19 cellular contexts compared by ENCODE assay signal in genomic region chr10:14600065-14600464, GRCh38.
A peak's percentile ranks its signal among the peaks of the same experiment; 100 is the strongest.
DNase-seq lines count a peak whose midpoint lies in the region; ATAC-seq and TF ChIP-seq lines count a peak whose summit lies in the region.
"Had no signal": no experiment of that assay in that cellular context is flagged by ENCODE, and none has a peak within 500 bp of the region (broad histone marks: within the 10 kb centered on the region; RNA-seq: fewer than 3 reads in every experiment).

No MANE protein-coding gene starts in this region.

- H3K27me3 ChIP-seq in thyroid gland, result no peaks in the 10 kb centered on the region
- H3K27me3 ChIP-seq: body of pancreas, transverse colon had no signal

- peaks cover 79% of the 10 kb centered on the region for H3K36me3 Mint-ChIP-seq in stimulated activated naive CD8-positive, alpha-beta T cell treated with anti-CD3 and anti-CD28 coated beads, Interleukin-15, Interleukin-2, amounts not matched to agents 100 ng/mL and 50 ng/mL, for 24 hours (ENCODE audit: low read depth)
- H3K36me3 Mint-ChIP-seq in activated CD4-positive, alpha-beta memory T cell treated with anti-CD3 and anti-CD28 coated beads for 36 hours, result peaks cover 71% of the 10 kb centered on the region
- peaks cover 80% of the 10 kb centered on the region for H3K36me3 Mint-ChIP-seq in endothelial cell (ENCODE audit: low read depth, unreplicated experiment)
- H3K36me3 Mint-ChIP-seq in type B pancreatic cell, result peaks cover 48% of the 10 kb centered on the region

- TF ChIP-seq POLR2A in thyroid gland (IDR thresholded peaks at IDR 0.05), result no peak

- DNase-seq in stimulated activated naive CD8-positive, alpha-beta T cell treated with anti-CD3 and anti-CD28 coated beads, Interleukin-15, Interleukin-2, amounts not matched to agents 100 U/mL and 50 U/mL, for 24 hours, result no peak
- DNase-seq in activated CD4-positive, alpha-beta memory T cell treated with anti-CD3 and anti-CD28 coated beads for 36 hours, result no peak
- DNase-seq in endothelial cell (ENCODE audit: low spot score) (no peak), substantia nigra (lab: John Stamatoyannopoulos, UW) (no peak), type B pancreatic cell (ENCODE audit: extremely low spot score, unreplicated experiment) (no peak), thyroid gland (no peak)
- DNase-seq: activated CD8-positive, alpha-beta memory T cell treated with anti-CD3 and anti-CD28 coated beads, Interleukin-2, amount 50 U/mL, for 48 hours; body of pancreas; DND-41; kidney glomerular epithelial cell; mesendoderm; NCI-H1417 treated with DMSO at 0.1 percent for 48 hours; NCI-H524; transverse colon had no signal

- H3K36me3 ChIP-seq in thyroid gland, result no peaks in the 10 kb centered on the region
- H3K36me3 ChIP-seq: transverse colon had no signal

- no peaks in the 10 kb centered on the region for H3K9me3 Mint-ChIP-seq in stimulated activated naive CD8-positive, alpha-beta T cell treated with anti-CD3 and anti-CD28 coated beads, Interleukin-15, Interleukin-2, amounts not matched to agents 100 ng/mL and 50 ng/mL, for 24 hours
- no peaks in the 10 kb centered on the region for H3K9me3 Mint-ChIP-seq in activated CD4-positive, alpha-beta memory T cell treated with anti-CD3 and anti-CD28 coated beads for 36 hours
- H3K9me3 Mint-ChIP-seq in endothelial cell (ENCODE audit: unreplicated experiment) (no peaks in the 10 kb centered on the region), type B pancreatic cell (peaks cover 4% of the 10 kb centered on the region)
- H3K9me3 Mint-ChIP-seq: nephron had no signal

- peak overlapping the region; percentile 32 for H3K27ac ChIP-seq in substantia nigra (ENCODE audit: low read depth, low read length, poor library complexity, severe bottlenecking)
- H3K27ac ChIP-seq in thyroid gland, result no peak overlapping the region
- H3K27ac ChIP-seq: body of pancreas, RWPE1, transverse colon had no signal

- peaks cover 80% of the 10 kb centered on the region for H3K4me1 Mint-ChIP-seq in stimulated activated naive CD8-positive, alpha-beta T cell treated with anti-CD3 and anti-CD28 coated beads, Interleukin-15, Interleukin-2, amounts not matched to agents 100 ng/mL and 50 ng/mL, for 24 hours (ENCODE audit: low read depth)
- peaks cover 69% of the 10 kb centered on the region for H3K4me1 Mint-ChIP-seq in activated CD4-positive, alpha-beta memory T cell treated with anti-CD3 and anti-CD28 coated beads for 36 hours (ENCODE audit: low read depth)
- peaks cover 69% of the 10 kb centered on the region for H3K4me1 Mint-ChIP-seq in endothelial cell (ENCODE audit: unreplicated experiment)
- H3K4me1 Mint-ChIP-seq in type B pancreatic cell (ENCODE audit: unreplicated experiment), result peaks cover 59% of the 10 kb centered on the region

- no peaks in the 10 kb centered on the region for H3K27me3 Mint-ChIP-seq in stimulated activated naive CD8-positive, alpha-beta T cell treated with anti-CD3 and anti-CD28 coated beads, Interleukin-15, Interleukin-2, amounts not matched to agents 100 ng/mL and 50 ng/mL, for 24 hours
- no peaks in the 10 kb centered on the region for H3K27me3 Mint-ChIP-seq in activated CD4-positive, alpha-beta memory T cell treated with anti-CD3 and anti-CD28 coated beads for 36 hours
- H3K27me3 Mint-ChIP-seq in endothelial cell (ENCODE audit: unreplicated experiment) (peaks cover 14% of the 10 kb centered on the region), type B pancreatic cell (peaks cover 5% of the 10 kb centered on the region)

- H3K4me3 ChIP-seq in thyroid gland (replicated peaks in 1 of 3), result no peak overlapping the region
- H3K4me3 ChIP-seq: body of pancreas, transverse colon had no signal

- H3K27ac Mint-ChIP-seq in stimulated activated naive CD8-positive, alpha-beta T cell treated with anti-CD3 and anti-CD28 coated beads, Interleukin-15, Interleukin-2, amounts not matched to agents 100 ng/mL and 50 ng/mL, for 24 hours, result peak overlapping the region; percentile 19
- peak overlapping the region; percentile 51 for H3K27ac Mint-ChIP-seq in activated CD4-positive, alpha-beta memory T cell treated with anti-CD3 and anti-CD28 coated beads for 36 hours
- H3K27ac Mint-ChIP-seq in endothelial cell (ENCODE audit: unreplicated experiment) (no peak overlapping the region), type B pancreatic cell (no peak overlapping the region)
- H3K27ac Mint-ChIP-seq: nephron had no signal

- H3K4me3 Mint-ChIP-seq in stimulated activated naive CD8-positive, alpha-beta T cell treated with anti-CD3 and anti-CD28 coated beads, Interleukin-15, Interleukin-2, amounts not matched to agents 100 ng/mL and 50 ng/mL, for 24 hours, result no peak overlapping the region
- H3K4me3 Mint-ChIP-seq in activated CD4-positive, alpha-beta memory T cell treated with anti-CD3 and anti-CD28 coated beads for 36 hours, result no peak overlapping the region
- H3K4me3 Mint-ChIP-seq in endothelial cell (ENCODE audit: unreplicated experiment) (peak overlapping the region; percentile 74), type B pancreatic cell (no peak overlapping the region)
- H3K4me3 Mint-ChIP-seq: nephron had no signal

- ATAC-seq in stimulated activated naive CD8-positive, alpha-beta T cell treated with anti-CD3 and anti-CD28 coated beads, Interleukin-15, Interleukin-2, amounts not matched to agents 100 U/mL and 50 U/mL, for 24 hours, result no peak
- ATAC-seq in HG03442 (IDR thresholded peaks at IDR 0.05; ENCODE audit: unreplicated experiment), result no peak
- ATAC-seq: body of pancreas, SK-N-SH treated with all-trans-retinoic acid at 6 μM for 48 hours had no signal

- CTCF ChIA-PET in activated CD4-positive, alpha-beta memory T cell treated with anti-CD3 and anti-CD28 coated beads for 36 hours (lab: Charles Lee), result interaction anchor here (0.8 to 1.4 kb wide), 4 partner anchors 8 to 223 kb away, joined by 3 to 4 read pairs (median 4); no protein-coding TSS in a partner anchor

- H3K4me1 ChIP-seq in thyroid gland, result peaks cover 0 to under 1% of the 10 kb centered on the region in 2 donors

- 94 to 98% methylated on average over 8 of the region's 8 CpGs for WGBS in thyroid gland, 2 donors

- intact Hi-C loops in activated CD4-positive, alpha-beta memory T cell treated with anti-CD3 and anti-CD28 coated beads for 36 hours (cut with micrococcal nuclease), result loop anchor here (5.0 kb wide), 1 partner anchor 352 kb away; the partner anchor contains the start of gene DCLRE1C
- intact Hi-C loops in thyroid gland (cut with DNase I), result no loop called here

- H3K9me3 ChIP-seq in thyroid gland, result no peaks in the 10 kb centered on the region
- H3K9me3 ChIP-seq: body of pancreas, transverse colon had no signal

- POLR2A ChIA-PET in activated CD4-positive, alpha-beta memory T cell treated with anti-CD3 and anti-CD28 coated beads for 36 hours (lab: Charles Lee), result interaction anchor here (0.8 to 1.4 kb wide), 4 partner anchors 11 to 238 kb away, joined by 3 to 6 read pairs (median 5); partner anchors contain the start of genes CDNF, HSPA14 and MSANTD7

- TF ChIP-seq CTCF in endothelial cell (IDR thresholded peaks at IDR 0.05; ENCODE audit: unreplicated experiment) (no peak), type B pancreatic cell (conservative IDR thresholded peaks at IDR 0.05) (no peak), thyroid gland (IDR thresholded peaks at IDR 0.05) (no peak)

Comparison
In these comparisons a context has a peak if more than half of its experiments do, and no peak if none do; other contexts are left out.
1. H3K27ac Mint-ChIP-seq: peak in stimulated activated naive CD8-positive, alpha-beta T cell treated with anti-CD3 and anti-CD28 coated beads, Interleukin-15, Interleukin-2, amounts not matched to agents 100 ng/mL and 50 ng/mL, for 24 hours (single experiment) and activated CD4-positive, alpha-beta memory T cell treated with anti-CD3 and anti-CD28 coated beads for 36 hours (single experiment); none in endothelial cell (single experiment) and type B pancreatic cell (single experiment).